ENCODE assay signal across 8 cellular contexts in the genomic region with DNA sequence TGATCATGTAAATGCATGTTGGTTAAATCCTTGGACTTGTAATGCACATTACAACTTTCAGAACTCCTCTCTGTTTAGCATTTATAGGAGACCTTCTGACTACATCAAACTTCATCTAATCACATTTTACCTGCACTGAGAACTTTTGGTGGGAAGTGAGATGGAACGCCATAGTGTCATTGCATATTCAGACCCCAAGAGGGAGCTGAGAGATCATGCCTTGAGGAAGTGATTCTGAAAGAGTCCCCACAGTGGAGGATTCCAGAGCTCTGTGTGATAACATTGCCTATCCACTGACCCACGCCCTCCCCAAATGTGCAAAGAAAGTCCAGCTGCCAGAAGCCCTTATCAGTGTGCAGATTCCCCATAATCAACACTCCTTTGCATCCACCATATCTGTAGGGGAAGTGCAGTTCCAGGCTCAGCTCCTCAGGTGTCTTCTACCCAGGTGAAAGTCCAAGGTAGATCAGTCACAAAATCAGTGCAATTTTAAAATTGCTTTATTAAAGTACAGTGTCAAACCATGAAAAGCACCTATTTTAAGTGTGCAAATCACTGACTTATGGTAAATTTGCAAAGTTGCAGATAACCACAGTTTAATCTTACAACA.
DNase-seq lines count a peak whose midpoint lies in the region; ATAC-seq and TF ChIP-seq lines count a peak whose summit lies in the region.

No MANE protein-coding gene starts in this region.

- intact Hi-C loops in dorsolateral prefrontal cortex (cut with DNase I), result no loop called here

- DNase-seq in Ammon's horn (ENCODE audit: low spot score), result peak; percentile 43
- DNase-seq in NCI-H526 (lab: John Stamatoyannopoulos, UW), result peak; percentile 31 to 86
- no peak for DNase-seq in dorsolateral prefrontal cortex
- DNase-seq in mucosa of gallbladder (ENCODE audit: low spot score), result peak; percentile 13
- DNase-seq in NCI-H1417 treated with DMSO at 0.1 percent for 48 hours (lab: John Stamatoyannopoulos, UW), result no peak

- H3K4me3 ChIP-seq in dorsolateral prefrontal cortex, result no peak overlapping the region

- ATAC-seq in GM18868 (IDR thresholded peaks at IDR 0.05; ENCODE audit: unreplicated experiment), result peak; percentile 80
- ATAC-seq in GM21423 (IDR thresholded peaks at IDR 0.05; ENCODE audit: unreplicated experiment), result no peak
- no peak for ATAC-seq in HG03108 (IDR thresholded peaks at IDR 0.05; ENCODE audit: unreplicated experiment)

- no peak overlapping the region for H3K27ac ChIP-seq in dorsolateral prefrontal cortex

- H3K27me3 ChIP-seq in dorsolateral prefrontal cortex, result peaks cover 0 to 51% (median 9%) of the 10 kb centered on the region in 45 donors

- peak in 55 of 56 donors; percentile 35 to 77 (median 66) for TF ChIP-seq CTCF in dorsolateral prefrontal cortex (IDR thresholded peaks at IDR 0.05 in 54 of 56, conservative IDR thresholded peaks at IDR 0.05 in 2 of 56; ENCODE audit: low read depth in 1 of 56, partially characterized antibody in 56 of 56)

Comparison
In these comparisons a context has a peak if more than half of its experiments do, and no peak if none do; other contexts are left out.
1. DNase-seq: peak in Ammon's horn (single experiment), NCI-H526 (2 of 2) and mucosa of gallbladder (single experiment); none in dorsolateral prefrontal cortex (0 of 10) and NCI-H1417 treated with DMSO at 0.1 percent for 48 hours (single experiment).